8 cellular contexts compared by ENCODE assay signal in genomic region chr5:124744170-124744911, GRCh38. TPM values are rescaled to one million over a fixed set of nuclear protein-coding genes. Genes with fewer than 3 reads are reported as not detected.
DNase-seq lines count a peak whose midpoint lies in the region; ATAC-seq and TF ChIP-seq lines count a peak whose summit lies in the region.

No MANE protein-coding gene starts in this region.

- H3K27me3 ChIP-seq in MM.1S (replicated peaks; ENCODE audit: insufficient read depth, low read length): no peaks in the 10 kb centered on the region

- H3K9me2 ChIP-seq in MM.1S (replicated peaks; ENCODE audit: insufficient read depth, low read length): no peaks in the 10 kb centered on the region

- TF ChIP-seq CTCF in MM.1S (IDR thresholded peaks at IDR 0.05; ENCODE audit: low read length): no peak

- H3K4me1 ChIP-seq in urinary bladder (ENCODE audit: insufficient read depth) (no peaks in the 10 kb centered on the region), MM.1S (ENCODE audit: low read length) (no peaks in the 10 kb centered on the region)

- DNase-seq in NCI-H2081 (lab: John Stamatoyannopoulos, UW) (peak; percentile 41 to 68), NCI-H2081 treated with DMSO at 0.1 percent for 48 hours (lab: John Stamatoyannopoulos, UW) (no peak), dermis blood vessel endothelial cell (peak; percentile 62), medulla oblongata (ENCODE audit: extremely low spot score) (peak; percentile 81), NOMO-1 treated with dmso at 0.1 percent for 144 hours (lab: John Stamatoyannopoulos, UW; ENCODE audit: unreplicated experiment) (no peak), MM.1S (no peak)

- 33% methylated on average over 26 of the region's 26 CpGs for WGBS in urinary bladder

- no peak for ATAC-seq in HG03521 (IDR thresholded peaks at IDR 0.05; ENCODE audit: unreplicated experiment)

- no peak overlapping the region for H3K4me2 ChIP-seq in MM.1S (ENCODE audit: low read depth, low read length)

- H3K36me3 ChIP-seq in urinary bladder (ENCODE audit: insufficient read depth) (no peaks in the 10 kb centered on the region), MM.1S (replicated peaks; ENCODE audit: insufficient read depth, low read length) (no peaks in the 10 kb centered on the region)

- H3K9me3 ChIP-seq in MM.1S (replicated peaks; ENCODE audit: insufficient read depth, low read length): no peaks in the 10 kb centered on the region

- no peak overlapping the region for H2AFZ ChIP-seq in MM.1S (ENCODE audit: low read length)

- no peak overlapping the region for H3K9ac ChIP-seq in MM.1S (ENCODE audit: low read length)

- H4K20me1 ChIP-seq in MM.1S (ENCODE audit: insufficient read depth, low read length): no peaks in the 10 kb centered on the region

- H3F3A ChIP-seq in MM.1S (ENCODE audit: insufficient read depth, low read length): 0 out of 2 replicates have a peak, but pooled peaks cover 10% of the 10 kb centered on the region

- H3K79me2 ChIP-seq in MM.1S (ENCODE audit: low read length): no peaks in the 10 kb centered on the region

- H3K4me3 ChIP-seq in urinary bladder (ENCODE audit: low read depth, low read length): peak overlapping the region; percentile 35
- H3K4me3 ChIP-seq in MM.1S (ENCODE audit: low read length): no peak overlapping the region

- H3K27ac ChIP-seq in urinary bladder (ENCODE audit: low read depth) (peak overlapping the region; percentile 28), MM.1S (ENCODE audit: low read length) (no peak overlapping the region)

RNA-seq across cellular contexts. Expression of gene ZNF608, which starts 2.1 kb away (rescaled TPM):
- total RNA-seq in dermis blood vessel endothelial cell (14.8 and 15.6 TPM in 2 replicates), urinary bladder (23.7 TPM)
- 5.1 TPM for polyA plus RNA-seq in urinary bladder

Comparison
In these comparisons a context has a peak if more than half of its experiments do, and no peak if none do; other contexts are left out.
1. DNase-seq: peak in NCI-H2081 (2 of 2), dermis blood vessel endothelial cell (single experiment) and medulla oblongata (single experiment); none in NCI-H2081 treated with DMSO at 0.1 percent for 48 hours (single experiment), NOMO-1 treated with dmso at 0.1 percent for 144 hours (single experiment) and MM.1S (single experiment).